11 cellular contexts compared by ENCODE assay signal in the genomic region with DNA sequence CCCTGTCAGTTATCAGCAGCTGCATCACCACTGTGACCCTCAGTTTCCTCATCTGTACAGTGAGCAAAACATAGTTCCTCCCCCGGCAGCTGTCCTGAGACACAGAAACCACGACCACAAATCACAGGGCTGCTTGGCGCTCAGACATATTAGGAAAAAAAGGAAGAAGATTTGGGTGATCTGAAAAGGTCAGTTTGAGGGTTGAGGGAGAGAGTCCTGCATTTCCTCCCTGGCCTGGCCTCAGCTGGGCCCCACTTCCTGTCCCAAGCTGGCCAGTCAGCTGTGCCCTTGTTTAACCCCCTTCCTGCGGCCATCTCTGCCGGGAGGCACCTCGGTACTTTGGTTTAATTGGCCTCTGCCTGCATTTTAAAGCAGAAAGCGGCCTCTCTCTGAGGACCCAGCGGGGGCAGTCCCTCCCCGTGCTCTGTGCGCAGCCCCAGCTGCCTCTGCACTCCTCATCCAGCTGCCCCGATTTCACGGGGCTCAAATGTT. TPM values are rescaled to one million over a fixed set of nuclear protein-coding genes. Genes with fewer than 3 reads are reported as not detected.
DNase-seq lines count a peak whose midpoint lies in the region; ATAC-seq and TF ChIP-seq lines count a peak whose summit lies in the region.
"Had no signal": no experiment of that assay in that cellular context is flagged by ENCODE, and none has a peak within 500 bp of the region (broad histone marks: within the 10 kb centered on the region; RNA-seq: fewer than 3 reads in every experiment).

No MANE protein-coding gene starts in this region.

- H3K36me3 Mint-ChIP-seq in activated CD4-positive, alpha-beta memory T cell treated with anti-CD3 and anti-CD28 coated beads for 36 hours, result no peaks in the 10 kb centered on the region
- H3K36me3 Mint-ChIP-seq: activated naive CD4-positive, alpha-beta T cell treated with anti-CD3 and anti-CD28 coated beads, Interleukin-2, amount 50 U/mL, for 24 hours had no signal

- no peaks in the 10 kb centered on the region for H3K27me3 ChIP-seq in gastroesophageal sphincter
- no peaks in the 10 kb centered on the region for H3K27me3 ChIP-seq in psoas muscle (ENCODE audit: insufficient read depth in 3 of 3, low read length in 2 of 3)

- H3K9ac ChIP-seq in ES-I3 (ENCODE audit: low read depth, low read length), result peak overlapping the region; percentile 44; the same call in 1 of the 2 replicates

- peaks cover 30% of the 10 kb centered on the region for H3K27me3 Mint-ChIP-seq in activated CD4-positive, alpha-beta memory T cell treated with anti-CD3 and anti-CD28 coated beads for 36 hours

- H3K4me1 ChIP-seq in ES-I3 (ENCODE audit: insufficient read depth, low read length) (peaks cover 6% of the 10 kb centered on the region; the same call in 1 of the 2 replicates), gastroesophageal sphincter (peaks cover 0 to 50% (median 19%) of the 10 kb centered on the region in 3 donors), psoas muscle (peaks cover 21% of the 10 kb centered on the region)

- no peak for TF ChIP-seq EP300 in gastroesophageal sphincter (IDR thresholded peaks at IDR 0.05)

- H3K36me3 ChIP-seq in ES-I3 (ENCODE audit: insufficient read depth, low read length) (no peaks in the 10 kb centered on the region), gastroesophageal sphincter (no peaks in the 10 kb centered on the region), psoas muscle (ENCODE audit: insufficient read depth in 1 of 2, low read depth in 1 of 2) (no peaks in the 10 kb centered on the region)

- DNase-seq in OCI-M1 (lab: John Stamatoyannopoulos, UW) (peak; percentile 75), psoas muscle (peak in 1 of 2 donors; percentile 72), NCI-H1092 (lab: John Stamatoyannopoulos, UW) (no peak), left lobe of liver (ENCODE audit: low spot score) (no peak)
- DNase-seq in activated CD4-positive, alpha-beta memory T cell treated with anti-CD3 and anti-CD28 coated beads for 36 hours, result no peak
- DNase-seq: CD4-positive, alpha-beta memory T cell; stimulated activated CD4-positive, alpha-beta T cell treated with anti-CD3 and anti-CD28 coated beads, Interleukin-2, amount 100 ng/mL, for 24 hours had no signal

- TF ChIP-seq CTCF in gastroesophageal sphincter (IDR thresholded peaks at IDR 0.05) (no peak), psoas muscle (IDR thresholded peaks at IDR 0.05) (no peak)

- no peaks in the 10 kb centered on the region for H3K9me3 Mint-ChIP-seq in activated CD4-positive, alpha-beta memory T cell treated with anti-CD3 and anti-CD28 coated beads for 36 hours
- H3K9me3 Mint-ChIP-seq: activated naive CD4-positive, alpha-beta T cell treated with anti-CD3 and anti-CD28 coated beads, Interleukin-2, amount 50 U/mL, for 24 hours; CD4-positive, alpha-beta memory T cell had no signal

- intact Hi-C loops in psoas muscle (cut with DNase I), result no loop called here
- intact Hi-C loops in activated CD4-positive, alpha-beta memory T cell treated with anti-CD3 and anti-CD28 coated beads for 36 hours (cut with micrococcal nuclease), result no loop called here

- H3K27ac Mint-ChIP-seq in activated CD4-positive, alpha-beta memory T cell treated with anti-CD3 and anti-CD28 coated beads for 36 hours, result no peak overlapping the region
- H3K27ac Mint-ChIP-seq: activated naive CD4-positive, alpha-beta T cell treated with anti-CD3 and anti-CD28 coated beads, Interleukin-2, amount 50 U/mL, for 24 hours; CD4-positive, alpha-beta memory T cell had no signal

- CTCF ChIA-PET in activated CD4-positive, alpha-beta memory T cell treated with anti-CD3 and anti-CD28 coated beads for 36 hours (lab: Charles Lee), result interaction anchor here (1.2 kb wide), 1 partner anchor 22 kb away, joined by 4 read pairs; no protein-coding TSS in a partner anchor

- H3K9me3 ChIP-seq in ES-I3 (ENCODE audit: control insufficient read depth, insufficient read depth, low read length) (no peaks in the 10 kb centered on the region), gastroesophageal sphincter (no peaks in the 10 kb centered on the region), psoas muscle (no peaks in the 10 kb centered on the region)

- H3K4me3 ChIP-seq in gastroesophageal sphincter, result peak overlapping the region in 1 of 2 donors; percentile 39
- H3K4me3 ChIP-seq in psoas muscle, result peak overlapping the region; percentile 64

- POLR2A ChIA-PET in activated CD4-positive, alpha-beta memory T cell treated with anti-CD3 and anti-CD28 coated beads for 36 hours (lab: Charles Lee), result no interaction called here

- H3K4me1 Mint-ChIP-seq in activated CD4-positive, alpha-beta memory T cell treated with anti-CD3 and anti-CD28 coated beads for 36 hours (ENCODE audit: low read depth), result no peaks in the 10 kb centered on the region

- H3K4me3 Mint-ChIP-seq in activated CD4-positive, alpha-beta memory T cell treated with anti-CD3 and anti-CD28 coated beads for 36 hours, result no peak overlapping the region
- H3K4me3 Mint-ChIP-seq: activated naive CD4-positive, alpha-beta T cell treated with anti-CD3 and anti-CD28 coated beads, Interleukin-2, amount 50 U/mL, for 24 hours had no signal

- H3K27ac ChIP-seq in gastroesophageal sphincter (peak overlapping the region in 3 of 4 donors; percentile 77 to 84 (median 78)), psoas muscle (peak overlapping the region; percentile 71)

- TF ChIP-seq POLR2A in gastroesophageal sphincter (IDR thresholded peaks at IDR 0.05), result no peak

- peak; percentile 35 for ATAC-seq in gastroesophageal sphincter
- ATAC-seq in psoas muscle, result peak; percentile 10 to 38 (median 22)
- no peak for ATAC-seq in HG02610 (IDR thresholded peaks at IDR 0.05; ENCODE audit: unreplicated experiment)
- ATAC-seq in left lobe of liver, result no peak

- WGBS in gastroesophageal sphincter (ENCODE audit: low coverage in 1 of 2), 2 donors, result 60 to 66% methylated on average over 4 to 9 of the region's 12 CpGs
- 36 to 41% (median 41%) methylated on average over 11 to 12 of the region's 12 CpGs for WGBS in psoas muscle, 3 donors

RNA-seq across cellular contexts. Expression of a gene that starts 24.0 kb away (rescaled TPM):
- total RNA-seq in gastroesophageal sphincter, result not detected
- under 1 TPM in 1 of 4 donors, not detected in 3; 0.36 TPM for total RNA-seq in psoas muscle
- polyA plus RNA-seq in psoas muscle, result not detected
- not detected for total RNA-seq in activated CD4-positive, alpha-beta memory T cell treated with anti-CD3 and anti-CD28 coated beads for 36 hours
- not detected for total RNA-seq in left lobe of liver
- total RNA-seq: CD4-positive, alpha-beta memory T cell had no signal
- polyA plus RNA-seq: CD4-positive, alpha-beta memory T cell had no signal

Comparison
In these comparisons a context has a peak if more than half of its experiments do, and no peak if none do; other contexts are left out.
1. ATAC-seq: peak in gastroesophageal sphincter (single experiment) and psoas muscle (4 of 4); none in HG02610 (single experiment) and left lobe of liver (single experiment).